Comparison of ENCODE assay signal across 8 cellular contexts in the genomic region with DNA sequence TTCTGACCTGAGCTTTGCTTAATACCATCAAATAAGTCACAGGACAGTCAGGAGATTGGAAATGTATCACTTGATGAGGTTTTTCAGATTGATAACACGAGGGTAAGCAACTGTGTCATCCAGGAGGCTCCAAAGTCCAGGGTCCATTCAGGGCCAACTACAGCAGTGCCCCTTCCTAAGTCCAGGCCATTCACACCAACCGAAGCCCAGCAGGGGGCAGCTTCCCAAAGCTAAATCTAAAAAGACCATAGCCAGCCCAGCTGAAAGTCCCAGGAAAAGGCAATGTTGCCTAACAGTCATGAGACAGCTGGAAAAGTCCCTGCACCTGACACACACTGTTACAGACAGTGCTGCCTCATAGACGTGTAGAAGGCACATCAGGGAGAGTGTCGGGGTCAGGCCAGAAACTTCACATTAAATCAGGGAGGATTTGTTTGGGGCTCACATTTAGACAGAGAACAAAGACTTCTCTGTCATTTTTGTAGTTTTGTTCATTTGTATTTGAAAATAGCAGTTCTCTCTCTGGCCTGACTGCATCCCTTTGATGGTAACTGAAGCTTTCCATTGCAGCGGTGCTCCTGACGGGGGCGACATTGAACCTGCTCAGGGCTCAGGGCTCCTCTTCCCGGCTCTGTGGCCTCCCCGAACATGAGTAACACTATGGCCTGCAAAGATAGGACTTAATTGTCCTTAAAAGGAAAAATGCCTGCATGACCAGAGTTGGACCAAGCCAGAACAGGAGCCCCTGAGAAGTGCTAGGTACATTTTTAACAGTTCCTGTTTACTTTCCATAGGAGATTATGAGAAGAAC.
DNase-seq lines count a peak whose midpoint lies in the region; ATAC-seq, FAIRE-seq and TF ChIP-seq lines count a peak whose summit lies in the region.

No MANE protein-coding gene starts in this region.

- peak; percentile 88 for ATAC-seq in GM18909 (IDR thresholded peaks at IDR 0.05; ENCODE audit: poor library complexity, unreplicated experiment)
- ATAC-seq in HG03280 (IDR thresholded peaks at IDR 0.05; ENCODE audit: unreplicated experiment): peak; percentile 59

- H3K4me2 ChIP-seq in OCI-LY3 (ENCODE audit: low read length) (peak overlapping the region; percentile 45), astrocyte (ENCODE audit: low read length) (peak overlapping the region; percentile 36)

- H3K36me3 Mint-ChIP-seq in astrocyte (ENCODE audit: low read depth, unreplicated experiment): peaks cover 3% of the 10 kb centered on the region

- H3K9me3 ChIP-seq in OCI-LY3 (ENCODE audit: insufficient read depth, low read length) (no peaks in the 10 kb centered on the region), astrocyte (ENCODE audit: insufficient read depth, low read depth, low read length) (no peaks in the 10 kb centered on the region)

- H3K27me3 ChIP-seq in OCI-LY3 (ENCODE audit: low read depth, low read length) (no peaks in the 10 kb centered on the region), astrocyte (ENCODE audit: insufficient read depth, low read length) (no peaks in the 10 kb centered on the region)

- H3K27ac ChIP-seq in OCI-LY3 (ENCODE audit: low read length): 0 out of 2 replicates have a peak overlapping the region, but pooled peaks have one; percentile 1
- no peak overlapping the region for H3K27ac ChIP-seq in astrocyte (ENCODE audit: low read depth, low read length)

- H3K4me3 Mint-ChIP-seq in astrocyte (ENCODE audit: unreplicated experiment): no peak overlapping the region

- DNase-seq in C1 segment of cervical spinal cord (lab: John Stamatoyannopoulos, UW) (peak in 13 of 14 donors; percentile 12 to 85 (median 79)), astrocyte (ENCODE audit: low read depth) (peak; percentile 68), hypothalamus (lab: John Stamatoyannopoulos, UW) (peak in 47 of 51 donors; percentile 7 to 91 (median 62)), skeletal muscle cell (ENCODE audit: low read depth) (peak; percentile 43), GM19238 (ENCODE audit: insufficient read length, low spot score) (no peak)

- no peak for FAIRE-seq in astrocyte (lab: Jason Lieb, UNC)

- H4K20me1 ChIP-seq in OCI-LY3 (ENCODE audit: insufficient read depth, low read length): no peaks in the 10 kb centered on the region
- no peaks in the 10 kb centered on the region for H4K20me1 ChIP-seq in astrocyte (ENCODE audit: insufficient read depth, low read length)

- peaks cover 26% of the 10 kb centered on the region for H3K4me1 Mint-ChIP-seq in astrocyte (ENCODE audit: low read depth, unreplicated experiment)

- H3K79me2 ChIP-seq in OCI-LY3 (ENCODE audit: low read length) (no peaks in the 10 kb centered on the region), astrocyte (ENCODE audit: insufficient read depth, low read length) (no peaks in the 10 kb centered on the region)

- H3K27me3 Mint-ChIP-seq in astrocyte (ENCODE audit: low read depth, unreplicated experiment): no peaks in the 10 kb centered on the region

- H3K36me3 ChIP-seq in OCI-LY3 (replicated peaks; ENCODE audit: low read depth, low read length) (no peaks in the 10 kb centered on the region), astrocyte (ENCODE audit: insufficient read depth, low read length) (no peaks in the 10 kb centered on the region)

- H3K27ac Mint-ChIP-seq in astrocyte (ENCODE audit: unreplicated experiment): peak overlapping the region; percentile 55

- TF ChIP-seq CTCF in OCI-LY3 (IDR thresholded peaks at IDR 0.05; ENCODE audit: low read depth, low read length) (peak; percentile 72), astrocyte (IDR thresholded peaks at IDR 0.05; ENCODE audit: insufficient read depth, low read depth, low read length) (peak; percentile 60)

- H3K9ac ChIP-seq in OCI-LY3 (ENCODE audit: low read length) (no peak overlapping the region; the same call in 1 of the 2 replicates), astrocyte (ENCODE audit: low read length) (no peak overlapping the region)

- peaks cover 4% of the 10 kb centered on the region for H3K9me3 Mint-ChIP-seq in astrocyte (ENCODE audit: unreplicated experiment)

- H2AFZ ChIP-seq in OCI-LY3 (ENCODE audit: low read depth, low read length) (0 out of 2 replicates have a peak overlapping the region, but pooled peaks have one; percentile 25), astrocyte (ENCODE audit: low read depth, low read length) (peak overlapping the region; percentile 13)

- H3K4me3 ChIP-seq in OCI-LY3 (ENCODE audit: low read length): 0 out of 2 replicates have a peak overlapping the region, but pooled peaks have one; percentile 12
- H3K4me3 ChIP-seq in astrocyte (ENCODE audit: insufficient read depth, low read depth, low read length): no peak overlapping the region
- H3K4me3 ChIP-seq in skeletal muscle cell (ENCODE audit: low read depth, low read length): no peak overlapping the region

- H3K4me1 ChIP-seq in OCI-LY3 (ENCODE audit: low read length): peaks cover 54% of the 10 kb centered on the region
- H3K4me1 ChIP-seq in astrocyte (ENCODE audit: insufficient read depth, low read length): peaks cover 10% of the 10 kb centered on the region
